ENCODE assay signal across 7 cellular contexts in the genomic region with DNA sequence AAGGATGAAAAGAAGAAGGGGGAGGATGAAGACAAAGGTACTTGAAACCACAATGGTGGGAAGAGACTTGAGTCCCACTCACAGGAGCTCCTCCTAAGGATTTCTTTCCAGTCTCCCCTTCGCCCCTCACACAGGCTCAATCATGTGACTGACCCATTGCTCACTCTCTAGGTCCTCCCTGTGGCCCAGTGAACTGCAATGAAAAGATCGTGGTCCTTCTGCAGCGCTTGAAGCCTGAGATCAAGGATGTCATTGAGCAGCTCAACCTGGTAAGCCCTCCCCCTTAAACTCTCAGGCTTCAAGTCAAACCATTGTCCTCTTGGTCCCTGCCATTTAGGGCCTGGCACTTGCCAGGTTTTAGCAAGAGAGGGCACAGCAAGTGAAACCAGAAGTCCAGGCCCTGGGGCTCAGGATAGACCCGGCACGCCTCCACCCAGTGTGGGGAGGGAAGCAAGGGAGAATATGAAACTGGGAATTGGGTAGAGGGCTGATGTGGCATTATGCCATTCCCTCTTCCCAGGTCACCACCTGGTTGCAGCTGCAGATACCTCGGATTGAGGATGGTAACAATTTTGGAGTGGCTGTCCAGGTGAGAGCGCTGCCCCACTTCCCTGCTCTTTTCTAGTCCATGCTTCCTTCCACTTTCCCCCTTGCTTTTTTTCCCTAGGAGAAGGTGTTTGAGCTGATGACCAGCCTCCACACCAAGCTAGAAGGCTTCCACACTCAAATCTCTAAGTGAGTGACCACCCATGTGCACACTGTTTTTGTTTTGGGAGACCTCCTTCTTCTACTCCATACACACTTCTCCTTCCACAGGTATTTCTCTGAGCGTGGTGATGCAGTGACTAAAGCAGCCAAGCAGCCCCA. TPM values are rescaled to one million over a fixed set of nuclear protein-coding genes. Genes with fewer than 3 reads are reported as not detected.
DNase-seq lines count a peak whose midpoint lies in the region; ATAC-seq and TF ChIP-seq lines count a peak whose summit lies in the region.
"Had no signal": no experiment of that assay in that cellular context is flagged by ENCODE, and none has a peak within 500 bp of the region (broad histone marks: within the 10 kb centered on the region; RNA-seq: fewer than 3 reads in every experiment).

No MANE protein-coding gene starts in this region.

- no peak overlapping the region for H2BK120ac ChIP-seq in IMR-90 (ENCODE audit: low read depth, low read length)

- peak overlapping the region; percentile 29 for H2AK9ac ChIP-seq in IMR-90 (replicated peaks; ENCODE audit: low read depth, low read length, poor library complexity)

- H3K27me3 Mint-ChIP-seq in activated T-helper 2 cell treated with anti-CD3 and anti-CD28 coated beads, Interferon-gamma antibody, Interleukin-2, Interleukin-4, amounts not matched to agents 10 μg/mL and 5 μg/mL and 100 μg/mL, durations not matched to agents 14 hours and 24 hours and 36 hours (ENCODE audit: low read depth) = no peaks in the 10 kb centered on the region

- H3K27ac Mint-ChIP-seq in activated T-helper 2 cell treated with anti-CD3 and anti-CD28 coated beads, Interferon-gamma antibody, Interleukin-2, Interleukin-4, amounts not matched to agents 10 μg/mL and 5 μg/mL and 100 μg/mL, durations not matched to agents 14 hours and 24 hours and 36 hours = peak overlapping the region; percentile 91

- WGBS in IMR-90 (ENCODE audit: extremely low coverage in 2 of 2, insufficient read length in 1 of 2), 2 experiments = 60% methylated on average over 1 of the region's 8 CpGs; no CpG with 5 or more reads in 1 of the 2 experiments
- 85 to 91% methylated on average over 8 of the region's 8 CpGs for WGBS in sigmoid colon, 2 donors
- 80 to 84% (median 82%) methylated on average over 8 of the region's 8 CpGs for WGBS in ovary, 3 donors

- no peaks in the 10 kb centered on the region for H3K9me3 Mint-ChIP-seq in activated T-helper 2 cell treated with anti-CD3 and anti-CD28 coated beads, Interferon-gamma antibody, Interleukin-2, Interleukin-4, amounts not matched to agents 10 μg/mL and 5 μg/mL and 100 μg/mL, durations not matched to agents 14 hours and 24 hours and 36 hours

- H4K5ac ChIP-seq in IMR-90 (ENCODE audit: low read depth, low read length) = no peak overlapping the region

- no peak overlapping the region for H3K9ac ChIP-seq in IMR-90 (ENCODE audit: low read depth, low read length)
- H3K9ac ChIP-seq: parathyroid adenoma had no signal

- H3K4me3 Mint-ChIP-seq in activated T-helper 2 cell treated with anti-CD3 and anti-CD28 coated beads, Interferon-gamma antibody, Interleukin-2, Interleukin-4, amounts not matched to agents 10 μg/mL and 5 μg/mL and 100 μg/mL, durations not matched to agents 14 hours and 24 hours and 36 hours (ENCODE audit: low read depth) = peak overlapping the region; percentile 92

- no peak overlapping the region for H2BK5ac ChIP-seq in IMR-90 (ENCODE audit: low read depth, low read length, poor library complexity, severe bottlenecking)

- H4K8ac ChIP-seq in IMR-90 (ENCODE audit: low read depth in 2 of 2, low read length in 2 of 2) = no peak overlapping the region

- H2BK20ac ChIP-seq in IMR-90 (ENCODE audit: low read depth, low read length) = no peak overlapping the region

- H3K36me3 ChIP-seq in IMR-90 (ENCODE audit: control insufficient read depth, insufficient read depth, low read length) (peaks cover 23% of the 10 kb centered on the region), sigmoid colon (peaks cover 14 to 24% (median 17%) of the 10 kb centered on the region in 4 donors), ovary (no peaks in the 10 kb centered on the region)

- H3K4me1 ChIP-seq in IMR-90 (ENCODE audit: control insufficient read depth, insufficient read depth, low read length) (peaks cover 12% of the 10 kb centered on the region), sigmoid colon (peaks cover 0 to 50% (median 41%) of the 10 kb centered on the region in 4 donors), ovary (ENCODE audit: insufficient read depth) (peaks cover 11% of the 10 kb centered on the region)

- TF ChIP-seq EP300 in sigmoid colon (IDR thresholded peaks at IDR 0.05) (no peak), ovary (IDR thresholded peaks at IDR 0.05) (no peak)

- TF ChIP-seq CTCF in IMR-90 (conservative IDR thresholded peaks at IDR 0.05; ENCODE audit: low read depth, low read length) (no peak), sigmoid colon (IDR thresholded peaks at IDR 0.05) (no peak), ovary (IDR thresholded peaks at IDR 0.05) (no peak)

- H3K9me3 ChIP-seq in IMR-90 (ENCODE audit: control insufficient read depth, insufficient read depth, low read length) = no peaks in the 10 kb centered on the region
- no peaks in the 10 kb centered on the region for H3K9me3 ChIP-seq in sigmoid colon
- H3K9me3 ChIP-seq in ovary = no peaks in the 10 kb centered on the region

- DNase-seq in IMR-90 = no peak
- no peak for DNase-seq in activated T-helper 2 cell treated with anti-CD3 and anti-CD28 coated beads, Interferon-gamma antibody, Interleukin-2, Interleukin-4, amounts not matched to agents 10 μg/mL and 5 μg/mL and 100 μg/mL, durations not matched to agents 14 hours and 24 hours and 36 hours (ENCODE audit: low spot score)
- DNase-seq in sigmoid colon = no peak
- no peak for DNase-seq in ovary
- DNase-seq in SW 1271 (lab: John Stamatoyannopoulos, UW) = no peak
- DNase-seq: foreskin keratinocyte had no signal

- dilution Hi-C loops in IMR-90 (cut with HindIII; ENCODE audit: low sequenced_read_pairs, unreplicated experiment) = no loop called here

- H3K23ac ChIP-seq in IMR-90 (ENCODE audit: low read depth, low read length) = peak overlapping the region; percentile 88; the same call in 1 of the 2 replicates

- intact Hi-C loops in IMR-90 (cut with micrococcal nuclease) = no loop called here
- intact Hi-C loops in activated T-helper 2 cell treated with anti-CD3 and anti-CD28 coated beads, Interferon-gamma antibody, Interleukin-2, Interleukin-4, amounts not matched to agents 10 μg/mL and 5 μg/mL and 100 μg/mL, durations not matched to agents 14 hours and 24 hours and 36 hours (cut with micrococcal nuclease) = no loop called here
- intact Hi-C loops in sigmoid colon (cut with DNase I) = loop anchor here (2.0 to 5.0 kb wide), 2 partner anchors 23 to 580 kb away; partner anchors contain the start of genes DCAF11, NRL and THTPA
- intact Hi-C loops in ovary (cut with DNase I) = no loop called here

- POLR2A ChIA-PET in IMR-90 (lab: Charles Lee; ENCODE audit: unreplicated experiment) = interaction anchor here (0.6 kb wide), 1 partner anchor 43 kb away, joined by 3 read pairs; no protein-coding TSS in a partner anchor

- no peak overlapping the region for H3K4me3 ChIP-seq in IMR-90 (ENCODE audit: insufficient read depth, low read depth, low read length)
- no peak overlapping the region for H3K4me3 ChIP-seq in sigmoid colon
- no peak overlapping the region for H3K4me3 ChIP-seq in ovary

- no peak for TF ChIP-seq RAD21 in IMR-90 (IDR thresholded peaks at IDR 0.05; ENCODE audit: low read length)

- no peak overlapping the region for H3K4ac ChIP-seq in IMR-90 (ENCODE audit: low read depth, low read length)

- H4K20me1 ChIP-seq in IMR-90 (ENCODE audit: insufficient read depth, low read length) = peaks cover 17% of the 10 kb centered on the region

- no peak overlapping the region for H3K56ac ChIP-seq in IMR-90 (ENCODE audit: extremely low read depth, insufficient read depth, low read length)

- ATAC-seq in IMR-90 (ENCODE audit: low read depth) = no peak
- ATAC-seq: foreskin keratinocyte had no signal

- peaks cover 53% of the 10 kb centered on the region for H3K36me3 Mint-ChIP-seq in activated T-helper 2 cell treated with anti-CD3 and anti-CD28 coated beads, Interferon-gamma antibody, Interleukin-2, Interleukin-4, amounts not matched to agents 10 μg/mL and 5 μg/mL and 100 μg/mL, durations not matched to agents 14 hours and 24 hours and 36 hours (ENCODE audit: low read depth)

- no peak overlapping the region for H4K91ac ChIP-seq in IMR-90 (ENCODE audit: insufficient read depth, low read depth, low read length)

- H3K4me1 Mint-ChIP-seq in activated T-helper 2 cell treated with anti-CD3 and anti-CD28 coated beads, Interferon-gamma antibody, Interleukin-2, Interleukin-4, amounts not matched to agents 10 μg/mL and 5 μg/mL and 100 μg/mL, durations not matched to agents 14 hours and 24 hours and 36 hours (ENCODE audit: low read depth) = peaks cover 44% of the 10 kb centered on the region

- in situ Hi-C loops in IMR-90 (cut with MboI; ENCODE audit: low sequenced_read_pairs) = loop anchor here (10.0 to 25.0 kb wide), 3 partner anchors 297 to 1050 kb away; partner anchors contain the start of genes ACIN1, BCL2L2, C14orf119 and PABPN1

- H3K18ac ChIP-seq in IMR-90 (ENCODE audit: low read depth, low read length) = no peak overlapping the region

- H2AK5ac ChIP-seq in IMR-90 (ENCODE audit: low read depth, low read length) = 0 out of 2 replicates have a peak overlapping the region, but pooled peaks have one; percentile 18

- peaks cover 17 to 48% of the 10 kb centered on the region in 2 experiments; a peak in 3 of 4 replicates for H3K79me1 ChIP-seq in IMR-90 (ENCODE audit: low read depth in 1 of 2, low read length in 2 of 2)

- no peak overlapping the region for H3K27ac ChIP-seq in IMR-90 (ENCODE audit: insufficient read depth, low read length)
- peak overlapping the region; percentile 93 to 95 (median 94) for H3K27ac ChIP-seq in sigmoid colon
- peak overlapping the region in 1 of 2 donors; percentile 88 for H3K27ac ChIP-seq in ovary
- H3K27ac ChIP-seq: foreskin keratinocyte had no signal

- no peak for TF ChIP-seq POLR2A in IMR-90 (IDR thresholded peaks at IDR 0.05; ENCODE audit: low read depth, low read length)
- TF ChIP-seq POLR2A in sigmoid colon (IDR thresholded peaks at IDR 0.05) = no peak
- no peak for TF ChIP-seq POLR2A in ovary (IDR thresholded peaks at IDR 0.05)

- CTCF ChIA-PET in IMR-90 (lab: Yijun Ruan, JAX) = interaction anchor here (0.8 to 0.9 kb wide), 2 partner anchors 23 to 149 kb away, joined by 3 to 5 read pairs; partner anchors contain the start of gene IRF9

- H3K27me3 ChIP-seq in IMR-90 (ENCODE audit: control insufficient read depth, insufficient read depth, low read length) = no peaks in the 10 kb centered on the region
- H3K27me3 ChIP-seq in sigmoid colon = no peaks in the 10 kb centered on the region
- no peaks in the 10 kb centered on the region for H3K27me3 ChIP-seq in ovary
- H3K27me3 ChIP-seq: foreskin keratinocyte had no signal

- peak overlapping the region; percentile 17 for H2AFZ ChIP-seq in IMR-90 (replicated peaks; ENCODE audit: low read length, poor library complexity)

- H3K14ac ChIP-seq in IMR-90 (replicated peaks; ENCODE audit: low read depth, low read length) = no peak overlapping the region

- H3K4me2 ChIP-seq in IMR-90 (ENCODE audit: low read depth, low read length) = no peak overlapping the region

- no peak overlapping the region for H2BK15ac ChIP-seq in IMR-90 (ENCODE audit: low read depth, low read length)

- peaks cover 19% of the 10 kb centered on the region for H3K9me1 ChIP-seq in IMR-90 (ENCODE audit: insufficient read depth, low read length)

- BruUV-seq in IMR-90 (replicated peaks; lab: Mats Ljungman, UMichigan) = TSS peak; percentile 91

RNA-seq across cellular contexts. Expression of gene PSME1, which starts 1.8 kb away (rescaled TPM):
- total RNA-seq in IMR-90 (2012; rRNA removed) (42.8 and 55.3 TPM in 2 replicates), sigmoid colon (100 to 1,000 TPM; 129 to 186 (median 152) TPM), ovary (100 to 1,000 TPM in 6 of 7 donors, 10 to 100 TPM in 1; 93.6 to 193 (median 168) TPM)
- polyA plus RNA-seq in IMR-90 (2012; rRNA removed) (97.9 and 106 TPM in 2 replicates), sigmoid colon (100 to 1,000 TPM; 309 to 438 (median 416) TPM), ovary (100 to 1,000 TPM; 220 to 261 TPM)
- 63.5 and 137 TPM in 2 replicates for polyA plus RNA-seq in IMR-90 (2012; cell fraction: cytosol; rRNA removed)
- 39.9 and 96.7 TPM in 2 replicates for polyA plus RNA-seq in IMR-90 (2012; cell fraction: nucleus; rRNA removed; ENCODE audit: low replicate concordance)
- 340 and 342 TPM in 2 replicates for total RNA-seq in activated T-helper 2 cell treated with anti-CD3 and anti-CD28 coated beads, Interferon-gamma antibody, Interleukin-2, Interleukin-4, amounts not matched to agents 10 μg/mL and 5 μg/mL and 100 μg/mL, durations not matched to agents 14 hours and 24 hours and 36 hours

RNA-seq across cellular contexts. Expression of gene EMC9, which starts 3.6 kb away (rescaled TPM):
- total RNA-seq in IMR-90 (2012; rRNA removed) (15.0 and 15.1 TPM in 2 replicates), sigmoid colon (10 to 100 TPM in 3 of 4 donors, 1 to 10 TPM in 1; 5.0 to 20.9 (median 12.9) TPM), ovary (10 to 100 TPM; 13.0 to 26.3 (median 17.3) TPM)
- polyA plus RNA-seq in IMR-90 (2012; rRNA removed) (19.2 and 21.6 TPM in 2 replicates), sigmoid colon (10 to 100 TPM; 20.6 to 37.2 (median 30.8) TPM), ovary (10 to 100 TPM in 1 of 2 donors, 1 to 10 TPM in 1; 5.1 to 30.7 TPM)
- 18.2 and 19.4 TPM in 2 replicates for polyA plus RNA-seq in IMR-90 (2012; cell fraction: cytosol; rRNA removed)
- 36.2 and 51.2 TPM in 2 replicates for polyA plus RNA-seq in IMR-90 (2012; cell fraction: nucleus; rRNA removed; ENCODE audit: low replicate concordance)
- 26.4 and 30.4 TPM in 2 replicates for total RNA-seq in activated T-helper 2 cell treated with anti-CD3 and anti-CD28 coated beads, Interferon-gamma antibody, Interleukin-2, Interleukin-4, amounts not matched to agents 10 μg/mL and 5 μg/mL and 100 μg/mL, durations not matched to agents 14 hours and 24 hours and 36 hours

RNA-seq across cellular contexts. Expression of gene FITM1, which starts 7.3 kb away (rescaled TPM):
- total RNA-seq in IMR-90 (2012; rRNA removed) = not detected in 2 replicates
- not detected in 2 replicates for polyA plus RNA-seq in IMR-90 (2012; rRNA removed)
- 0.09 TPM in 1 of 2 replicates, not detected in the other for polyA plus RNA-seq in IMR-90 (2012; cell fraction: cytosol; rRNA removed)
- 1.3 and 2.4 TPM in 2 replicates for polyA plus RNA-seq in IMR-90 (2012; cell fraction: nucleus; rRNA removed; ENCODE audit: low replicate concordance)
- total RNA-seq in activated T-helper 2 cell treated with anti-CD3 and anti-CD28 coated beads, Interferon-gamma antibody, Interleukin-2, Interleukin-4, amounts not matched to agents 10 μg/mL and 5 μg/mL and 100 μg/mL, durations not matched to agents 14 hours and 24 hours and 36 hours = 1.0 and 1.2 TPM in 2 replicates
- total RNA-seq in sigmoid colon = under 1 TPM in 1 of 4 donors, not detected in 3; 0.33 TPM
- polyA plus RNA-seq in sigmoid colon = 1 to 10 TPM in 1 of 3 donors, not detected in 2; 1.8 TPM
- total RNA-seq in ovary = 1 to 10 TPM in 1 of 7 donors, under 1 TPM in 4, not detected in 2; 0.57 to 1.2 (median 0.77) TPM
- under 1 TPM in 1 of 2 donors, not detected in 1; 0.80 TPM for polyA plus RNA-seq in ovary

RNA-seq across cellular contexts. Expression of gene PSME2, which starts 8.6 kb away (rescaled TPM):
- total RNA-seq in IMR-90 (2012; rRNA removed) (92.2 and 104 TPM in 2 replicates), sigmoid colon (10 to 100 TPM; 26.2 to 43.5 (median 34.5) TPM), ovary (100 to 1,000 TPM in 3 of 7 donors, 10 to 100 TPM in 4; 34.7 to 129 (median 95.6) TPM)
- polyA plus RNA-seq in IMR-90 (2012; rRNA removed) (141 and 171 TPM in 2 replicates), sigmoid colon (100 to 1,000 TPM; 228 to 485 (median 356) TPM), ovary (100 to 1,000 TPM in 1 of 2 donors, 10 to 100 TPM in 1; 82.5 to 160 TPM)
- polyA plus RNA-seq in IMR-90 (2012; cell fraction: cytosol; rRNA removed) = 43.0 and 114 TPM in 2 replicates
- polyA plus RNA-seq in IMR-90 (2012; cell fraction: nucleus; rRNA removed; ENCODE audit: low replicate concordance) = 126 and 258 TPM in 2 replicates
- total RNA-seq in activated T-helper 2 cell treated with anti-CD3 and anti-CD28 coated beads, Interferon-gamma antibody, Interleukin-2, Interleukin-4, amounts not matched to agents 10 μg/mL and 5 μg/mL and 100 μg/mL, durations not matched to agents 14 hours and 24 hours and 36 hours = 567 TPM in 2 replicates

RNA-seq across cellular contexts. Expression of gene RNF31, which starts 9.5 kb away (rescaled TPM):
- total RNA-seq in IMR-90 (2012; rRNA removed) (26.1 and 37.5 TPM in 2 replicates), sigmoid colon (10 to 100 TPM; 20.2 to 38.4 (median 29.7) TPM), ovary (10 to 100 TPM; 19.2 to 74.4 (median 61.4) TPM)
- polyA plus RNA-seq in IMR-90 (2012; rRNA removed) (28.9 and 31.6 TPM in 2 replicates), sigmoid colon (10 to 100 TPM; 13.6 to 57.8 (median 37.8) TPM), ovary (10 to 100 TPM; 36.1 to 40.0 TPM)
- 14.8 and 16.4 TPM in 2 replicates for polyA plus RNA-seq in IMR-90 (2012; cell fraction: cytosol; rRNA removed)
- polyA plus RNA-seq in IMR-90 (2012; cell fraction: nucleus; rRNA removed; ENCODE audit: low replicate concordance) = 88.7 and 145 TPM in 2 replicates
- total RNA-seq in activated T-helper 2 cell treated with anti-CD3 and anti-CD28 coated beads, Interferon-gamma antibody, Interleukin-2, Interleukin-4, amounts not matched to agents 10 μg/mL and 5 μg/mL and 100 μg/mL, durations not matched to agents 14 hours and 24 hours and 36 hours = 80.4 and 92.0 TPM in 2 replicates
